Comparison of ENCODE assay signal across 25 cellular contexts in the genomic region with DNA sequence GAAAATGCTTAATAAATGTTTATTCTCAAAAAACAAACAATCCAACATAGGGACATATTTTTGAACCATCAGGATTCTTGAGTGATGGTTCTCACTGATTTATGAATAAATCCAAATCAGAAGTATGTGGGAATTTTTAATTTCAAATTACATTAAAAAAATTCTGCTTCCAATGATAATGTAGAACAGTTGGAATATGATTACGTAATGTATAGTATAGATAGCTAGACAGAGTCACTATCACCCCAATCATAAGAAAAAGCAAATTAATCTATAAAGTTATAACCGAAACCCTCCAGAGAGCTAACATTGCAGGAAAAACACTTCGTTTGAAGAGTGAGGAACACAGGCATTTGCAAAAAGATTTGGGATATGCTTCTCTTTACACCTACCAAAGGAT.
"Had no signal": no experiment of that assay in that cellular context is flagged by ENCODE, and none has a peak within 500 bp of the region (broad histone marks: within the 10 kb centered on the region; RNA-seq: fewer than 3 reads in every experiment).

No MANE protein-coding gene starts in this region.

- H3K36me3 ChIP-seq: colonic mucosa, esophagus squamous epithelium, gastrocnemius medialis, heart left ventricle, left lung, lower lobe of right lung had no signal

- DNase-seq: colonic mucosa; cortex of kidney; effector CD8-positive, alpha-beta T cell; effector memory CD8-positive, alpha-beta T cell; endodermal cell; erythroblast; esophagus squamous epithelium; foreskin fibroblast; foreskin melanocyte; gastrocnemius medialis; heart left ventricle; hypothalamus; immature natural killer cell; islet precursor cell; left cardiac atrium; left lung; left ventricle myocardium superior; lower lobe of right lung; mesenchymal stem cell; mucosa of descending colon; naive B cell had no signal

- FAIRE-seq: endometrium had no signal

- H3K27me3 ChIP-seq: colonic mucosa, esophagus squamous epithelium, gastrocnemius medialis, heart left ventricle, hepatocyte, left lung had no signal

- H3K4me1 ChIP-seq: colonic mucosa, esophagus squamous epithelium, gastrocnemius medialis, heart left ventricle, left lung, lower lobe of right lung had no signal

- H3K27ac ChIP-seq: colonic mucosa, epithelial cell of prostate, esophagus squamous epithelium, gastrocnemius medialis, heart left ventricle, hepatocyte, left lung, lower lobe of right lung had no signal

- H3K4me2 ChIP-seq: hepatocyte had no signal

- H2AFZ ChIP-seq: hepatocyte had no signal

- ATAC-seq: effector memory CD8-positive, alpha-beta T cell; esophagus mucosa; gastrocnemius medialis; heart left ventricle; left cardiac atrium; left lung; left ventricle myocardium superior; lower lobe of right lung; mucosa of descending colon had no signal

- H3K9me3 ChIP-seq: colonic mucosa, esophagus squamous epithelium, gastrocnemius medialis, heart left ventricle, lower lobe of right lung, mucosa of descending colon had no signal

- H3K79me2 ChIP-seq: hepatocyte had no signal

- H3K4me3 ChIP-seq: colonic mucosa, esophagus squamous epithelium, gastrocnemius medialis, heart left ventricle, hepatocyte, left lung, lower lobe of right lung, mucosa of descending colon had no signal
